In the genomic region with DNA sequence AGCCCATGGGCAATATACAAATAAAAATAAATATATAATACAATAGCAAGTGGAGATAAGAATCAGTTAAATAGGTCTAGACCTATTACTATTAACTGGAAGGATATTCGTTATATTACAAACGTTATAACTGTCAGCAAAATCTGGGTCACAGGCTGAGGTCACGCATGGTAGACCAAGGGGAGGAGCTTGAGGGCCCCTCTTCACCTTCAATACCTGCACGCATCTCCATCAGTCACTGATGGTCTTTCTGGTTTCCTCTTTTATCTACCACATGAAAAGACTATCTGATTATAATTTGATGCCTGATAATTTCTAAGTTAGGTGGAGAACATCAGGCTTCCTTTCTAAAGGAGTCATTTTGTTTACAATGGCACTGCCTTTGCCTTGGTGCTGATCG, we compare ENCODE assay signal across 31 cellular contexts.
"Had no signal": no experiment of that assay in that cellular context is flagged by ENCODE, and none has a peak within 500 bp of the region (broad histone marks: within the 10 kb centered on the region; RNA-seq: fewer than 3 reads in every experiment).

No MANE protein-coding gene starts in this region.

- ATAC-seq: activated CD8-positive, alpha-beta T cell treated with anti-CD3 and anti-CD28 coated beads for 36 hours; activated naive CD4-positive, alpha-beta T cell treated with anti-CD3 and anti-CD28 coated beads, Interleukin-2, amount 50 U/mL, for 72 hours; activated T-cell treated with anti-CD3 and anti-CD28 coated beads, Interleukin-2, amount 50 U/mL, for 72 hours; body of pancreas; PC-3; T-cell had no signal

- H3K36me3 Mint-ChIP-seq: activated naive CD4-positive, alpha-beta T cell treated with anti-CD3 and anti-CD28 coated beads, Interleukin-2, amount 50 U/mL, for 72 hours; T-cell had no signal

- DNase-seq: activated CD4-positive, alpha-beta T cell treated with anti-CD3 and anti-CD28 coated beads for 1 hour; activated CD4-positive, alpha-beta T cell treated with anti-CD3 and anti-CD28 coated beads for 48 hours; activated CD4-positive, alpha-beta T cell treated with anti-CD3 and anti-CD28 coated beads, Interleukin-2, amount 50 U/mL, for 4 hours; activated CD4-positive, CD25-positive, alpha-beta regulatory T cell; activated CD8-positive, alpha-beta T cell treated with anti-CD3 and anti-CD28 coated beads for 36 hours; activated gamma-delta T cell treated with Interleukin-2 at 50 U/mL for 16 hours; activated naive CD4-positive, alpha-beta T cell treated with anti-CD3 and anti-CD28 coated beads for 36 hours; activated T-cell treated with anti-CD3 and anti-CD28 coated beads, Interleukin-2, amount 50 U/mL, for 1 hour; activated T-cell treated with anti-CD3 and anti-CD28 coated beads, Interleukin-2, amount 50 U/mL, for 72 hours; adrenal gland; body of pancreas; NCI-H1092 treated with DMSO at 0.1 percent for 48 hours; NCI-H1417; NCI-H146; NCI-H187 treated with DMSO at 0.1 percent for 48 hours; NCI-H2081; NCI-H345; NCI-H524 treated with DMSO at 0.1 percent for 48 hours; NK-92 treated with Interleukin-12 subunit alpha and Interleukin-12 subunit beta, amount 100 ng/mL, for 24 hours; PC-3; Peyer's patch; RPMI8226; SHP77 treated with DMSO at 0.1 percent for 48 hours; SK-N-SH; T-cell; T1000; WERI-Rb-1 had no signal

- H3K9me3 Mint-ChIP-seq: activated CD8-positive, alpha-beta T cell treated with anti-CD3 and anti-CD28 coated beads for 36 hours; activated naive CD4-positive, alpha-beta T cell treated with anti-CD3 and anti-CD28 coated beads for 36 hours; activated naive CD4-positive, alpha-beta T cell treated with anti-CD3 and anti-CD28 coated beads, Interleukin-2, amount 50 U/mL, for 72 hours; activated T-cell treated with anti-CD3 and anti-CD28 coated beads, Interleukin-2, amount 50 U/mL, for 72 hours; activated T-helper 2 cell treated with anti-CD3 and anti-CD28 coated beads, Interferon-gamma antibody, Interleukin-2, Interleukin-4, amounts not matched to agents 10 μg/mL and 5 μg/mL and 100 μg/mL, durations not matched to agents 14 hours and 24 hours and 36 hours; T-cell had no signal

- H3K9me3 ChIP-seq: adrenal gland, body of pancreas, breast epithelium, Peyer's patch, SJSA1, SK-N-SH had no signal

- H3K4me3 Mint-ChIP-seq: activated CD8-positive, alpha-beta T cell treated with anti-CD3 and anti-CD28 coated beads for 36 hours; activated naive CD4-positive, alpha-beta T cell treated with anti-CD3 and anti-CD28 coated beads for 36 hours; activated T-cell treated with anti-CD3 and anti-CD28 coated beads, Interleukin-2, amount 50 U/mL, for 72 hours; T-cell had no signal

- H3K27ac Mint-ChIP-seq: activated CD8-positive, alpha-beta T cell treated with anti-CD3 and anti-CD28 coated beads for 36 hours; activated naive CD4-positive, alpha-beta T cell treated with anti-CD3 and anti-CD28 coated beads for 36 hours; activated naive CD4-positive, alpha-beta T cell treated with anti-CD3 and anti-CD28 coated beads, Interleukin-2, amount 50 U/mL, for 72 hours; activated T-cell treated with anti-CD3 and anti-CD28 coated beads, Interleukin-2, amount 50 U/mL, for 72 hours; activated T-helper 2 cell treated with anti-CD3 and anti-CD28 coated beads, Interferon-gamma antibody, Interleukin-2, Interleukin-4, amounts not matched to agents 10 μg/mL and 5 μg/mL and 100 μg/mL, durations not matched to agents 14 hours and 24 hours and 36 hours; T-cell had no signal
